ENCODE assay signal across 11 cellular contexts in genomic region chr11:69009441-69010211, GRCh38. TPM values are rescaled to one million over a fixed set of nuclear protein-coding genes. Genes with fewer than 3 reads are reported as not detected.
DNase-seq lines count a peak whose midpoint lies in the region; ATAC-seq and TF ChIP-seq lines count a peak whose summit lies in the region.
"Had no signal": no experiment of that assay in that cellular context is flagged by ENCODE, and none has a peak within 500 bp of the region (broad histone marks: within the 10 kb centered on the region; RNA-seq: fewer than 3 reads in every experiment).

No MANE protein-coding gene starts in this region.

- DNase-seq in Peyer's patch = peak in 1 of 3 donors; percentile 48
- DNase-seq in hepatocyte (ENCODE audit: low spot score) = peak; percentile 46
- DNase-seq in retinal pigment epithelial cell (ENCODE audit: low read depth) = no peak
- no peak for DNase-seq in NCI-H446 (lab: John Stamatoyannopoulos, UW)
- no peak for DNase-seq in WTC11 (ENCODE audit: low spot score)
- no peak for DNase-seq in epidermal melanocyte (ENCODE audit: insufficient read length, low spot score)
- DNase-seq in NCI-H146 treated with DMSO at 0.1 percent for 48 hours (lab: John Stamatoyannopoulos, UW; ENCODE audit: unreplicated experiment) = no peak
- DNase-seq: naive B cell, NCI-H1417 treated with DMSO at 0.1 percent for 48 hours had no signal

- no peak overlapping the region for H3K27ac Mint-ChIP-seq in WTC11
- H3K27ac Mint-ChIP-seq: naive B cell had no signal

- no peak for ATAC-seq in WTC11

- no peaks in the 10 kb centered on the region for H3K27me3 ChIP-seq in ACC112 (ENCODE audit: insufficient read depth, low read length)
- H3K27me3 ChIP-seq in Peyer's patch = peaks cover 0 to 16% of the 10 kb centered on the region in 2 donors
- H3K27me3 ChIP-seq in hepatocyte = no peaks in the 10 kb centered on the region

- H3K79me2 ChIP-seq in ACC112 (ENCODE audit: control insufficient read depth, insufficient read depth, low read length, unreplicated experiment) (no peaks in the 10 kb centered on the region), hepatocyte (no peaks in the 10 kb centered on the region)

- H3K9me3 Mint-ChIP-seq in WTC11 = no peaks in the 10 kb centered on the region
- H3K9me3 Mint-ChIP-seq: naive B cell had no signal

- H3K27ac ChIP-seq in ACC112 (ENCODE audit: low read depth, low read length) (peak overlapping the region; percentile 86), Peyer's patch (peak overlapping the region; percentile 63 to 96 (median 78)), hepatocyte (peak overlapping the region; percentile 96)

- H3K4me2 ChIP-seq in hepatocyte = peak overlapping the region; percentile 76

- no peak overlapping the region for H2AFZ ChIP-seq in ACC112 (ENCODE audit: low read length, unreplicated experiment)
- no peak overlapping the region for H2AFZ ChIP-seq in hepatocyte

- H3K36me3 Mint-ChIP-seq in WTC11 = no peaks in the 10 kb centered on the region
- H3K36me3 Mint-ChIP-seq: naive B cell had no signal

- no peaks in the 10 kb centered on the region for H4K20me1 ChIP-seq in hepatocyte (ENCODE audit: insufficient read depth, poor library complexity, severe bottlenecking)

- H3K4me1 ChIP-seq in ACC112 (ENCODE audit: control insufficient read depth, insufficient read depth, low read length, unreplicated experiment) (peaks cover 54% of the 10 kb centered on the region), Peyer's patch (peaks cover 0 to 47% (median 0%) of the 10 kb centered on the region in 4 donors), hepatocyte (ENCODE audit: insufficient read depth) (peaks cover 71% of the 10 kb centered on the region)

- no peak overlapping the region for H3K4me3 Mint-ChIP-seq in WTC11
- H3K4me3 Mint-ChIP-seq: naive B cell had no signal

- no peaks in the 10 kb centered on the region for H3K9me2 ChIP-seq in hepatocyte (replicated peaks; ENCODE audit: insufficient read depth)

- no peak for TF ChIP-seq POLR2A in Peyer's patch (IDR thresholded peaks at IDR 0.05)

- TF ChIP-seq CTCF in Peyer's patch (IDR thresholded peaks at IDR 0.05) (no peak), hepatocyte (IDR thresholded peaks at IDR 0.05; ENCODE audit: poor library complexity) (no peak), retinal pigment epithelial cell (conservative IDR thresholded peaks at IDR 0.05; ENCODE audit: low read depth, low read length) (peak; percentile 2), WTC11 (IDR thresholded peaks at IDR 0.05) (no peak)

- no peaks in the 10 kb centered on the region for H3K9me3 ChIP-seq in Peyer's patch
- no peaks in the 10 kb centered on the region for H3K9me3 ChIP-seq in hepatocyte (ENCODE audit: low read depth)

- H3K4me3 ChIP-seq in ACC112 (ENCODE audit: low read depth, low read length) (peak overlapping the region; percentile 81), Peyer's patch (peak overlapping the region in 1 of 4 donors; percentile 57), hepatocyte (no peak overlapping the region), retinal pigment epithelial cell (ENCODE audit: low read length) (no peak overlapping the region)

- POLR2A ChIA-PET in WTC11 (lab: Charles Lee) = no interaction called here

- H3K27me3 Mint-ChIP-seq in WTC11 (ENCODE audit: low read depth) = peaks cover 5% of the 10 kb centered on the region

- 83% methylated on average over 14 of the region's 16 CpGs for WGBS in hepatocyte (ENCODE audit: low lambda C conversion rate, missing lambda C conversion rate)

- peaks cover 37% of the 10 kb centered on the region for H3K4me1 Mint-ChIP-seq in WTC11

- CTCF ChIA-PET in WTC11 (lab: Charles Lee) = interaction anchor here (0.5 to 6.6 kb wide), 5 partner anchors 35 to 946 kb away, joined by 3 to 50 read pairs (median 18); partner anchors contain the start of gene TPCN2

- no peaks in the 10 kb centered on the region for H3K36me3 ChIP-seq in ACC112 (ENCODE audit: insufficient read depth, low read length)
- H3K36me3 ChIP-seq in Peyer's patch = peaks cover 0 to 7% (median 0%) of the 10 kb centered on the region in 3 donors
- H3K36me3 ChIP-seq in hepatocyte (replicated peaks; ENCODE audit: insufficient read depth, low read depth) = no peaks in the 10 kb centered on the region

TF ChIP-seq in WTC11, 78 proteins besides CTCF, POLR2A, EP300 and RAD21:
- no peak for TF ChIP-seq ZSCAN18 (CRISPR knock-in tag; IDR thresholded peaks at IDR 0.05)
- no peak for TF ChIP-seq OVOL2 (CRISPR knock-in tag; IDR thresholded peaks at IDR 0.05; ENCODE audit: borderline replicate concordance)
- TF ChIP-seq TEAD4 (CRISPR knock-in tag; IDR thresholded peaks at IDR 0.05) = no peak
- no peak for TF ChIP-seq CREB1 (CRISPR knock-in tag; IDR thresholded peaks at IDR 0.05)
- TF ChIP-seq NFYB (CRISPR knock-in tag; conservative IDR thresholded peaks at IDR 0.05; ENCODE audit: low read depth) = no peak
- TF ChIP-seq SOX15 (CRISPR knock-in tag; IDR thresholded peaks at IDR 0.05) = no peak
- TF ChIP-seq FOXK1 (CRISPR knock-in tag; IDR thresholded peaks at IDR 0.05) = no peak
- TF ChIP-seq, protein P1, sequence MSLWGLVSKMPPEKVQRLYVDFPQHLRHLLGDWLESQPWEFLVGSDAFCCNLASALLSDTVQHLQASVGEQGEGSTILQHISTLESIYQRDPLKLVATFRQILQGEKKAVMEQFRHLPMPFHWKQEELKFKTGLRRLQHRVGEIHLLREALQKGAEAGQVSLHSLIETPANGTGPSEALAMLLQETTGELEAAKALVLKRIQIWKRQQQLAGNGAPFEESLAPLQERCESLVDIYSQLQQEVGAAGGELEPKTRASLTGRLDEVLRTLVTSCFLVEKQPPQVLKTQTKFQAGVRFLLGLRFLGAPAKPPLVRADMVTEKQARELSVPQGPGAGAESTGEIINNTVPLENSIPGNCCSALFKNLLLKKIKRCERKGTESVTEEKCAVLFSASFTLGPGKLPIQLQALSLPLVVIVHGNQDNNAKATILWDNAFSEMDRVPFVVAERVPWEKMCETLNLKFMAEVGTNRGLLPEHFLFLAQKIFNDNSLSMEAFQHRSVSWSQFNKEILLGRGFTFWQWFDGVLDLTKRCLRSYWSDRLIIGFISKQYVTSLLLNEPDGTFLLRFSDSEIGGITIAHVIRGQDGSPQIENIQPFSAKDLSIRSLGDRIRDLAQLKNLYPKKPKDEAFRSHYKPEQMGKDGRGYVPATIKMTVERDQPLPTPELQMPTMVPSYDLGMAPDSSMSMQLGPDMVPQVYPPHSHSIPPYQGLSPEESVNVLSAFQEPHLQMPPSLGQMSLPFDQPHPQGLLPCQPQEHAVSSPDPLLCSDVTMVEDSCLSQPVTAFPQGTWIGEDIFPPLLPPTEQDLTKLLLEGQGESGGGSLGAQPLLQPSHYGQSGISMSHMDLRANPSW (CRISPR knock-in tag; conservative IDR thresholded peaks at IDR 0.05; ENCODE audit: low read depth) = no peak

RNA-seq across cellular contexts. Expression of gene MRGPRF, which starts 3.4 kb away (rescaled TPM):
- total RNA-seq in Peyer's patch (10 to 100 TPM in 1 of 4 donors, 1 to 10 TPM in 3; 4.2 to 21.9 (median 5.2) TPM), hepatocyte (6.5 TPM in 2 replicates), WTC11 (2021) (3.8 to 6.5 TPM (median 5.5 TPM) in 3 replicates)
- polyA plus RNA-seq in hepatocyte = 7.5 and 12.1 TPM in 2 replicates
- total RNA-seq: G401 had no signal

RNA-seq across cellular contexts. Expression of gene MRGPRD, which starts 28.8 kb away (rescaled TPM):
- total RNA-seq in Peyer's patch (not detected), hepatocyte (0.32 TPM in 1 of 2 replicates, not detected in the other), WTC11 (2021) (not detected in 3 replicates)
- not detected in 2 replicates for polyA plus RNA-seq in hepatocyte
- total RNA-seq: G401 had no signal

RNA-seq across cellular contexts. Expression of gene TPCN2, which starts 39.1 kb away (rescaled TPM):
- total RNA-seq in Peyer's patch (10 to 100 TPM; 22.4 to 42.5 (median 33.0) TPM), hepatocyte (12.9 and 16.6 TPM in 2 replicates), WTC11 (2021) (20.2 to 24.6 TPM (median 22.0 TPM) in 3 replicates)
- 18.8 and 21.3 TPM in 2 replicates for polyA plus RNA-seq in hepatocyte
